In the genomic region with DNA sequence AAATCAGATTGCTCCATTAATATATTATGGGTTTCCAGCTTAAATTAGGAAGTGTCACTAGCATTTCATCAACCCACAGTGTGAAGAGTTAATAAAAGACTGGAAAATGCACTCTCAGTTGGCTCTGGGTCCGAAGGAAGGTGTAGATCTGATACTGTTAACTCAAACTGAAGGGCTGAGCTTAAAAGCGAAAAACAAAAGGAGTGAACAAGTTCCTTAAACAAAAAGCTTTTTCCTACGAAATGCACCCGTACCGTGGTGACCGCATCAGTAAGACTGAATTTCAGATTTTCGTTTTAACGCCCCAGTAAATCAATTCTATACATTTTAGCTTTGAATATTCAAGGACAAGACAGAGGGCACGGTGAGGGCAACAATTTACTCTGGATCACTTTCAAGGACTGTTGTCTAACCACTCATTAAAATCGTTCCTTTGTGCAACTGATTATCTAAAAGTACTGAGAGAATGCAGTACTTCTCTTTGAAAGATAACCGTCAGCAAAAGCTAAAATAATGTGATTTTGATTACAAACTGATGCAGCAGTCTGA, we compare ENCODE assay signal across 8 cellular contexts. TPM values are rescaled to one million over a fixed set of nuclear protein-coding genes. Genes with fewer than 3 reads are reported as not detected.
DNase-seq lines count a peak whose midpoint lies in the region; ATAC-seq and TF ChIP-seq lines count a peak whose summit lies in the region.

No MANE protein-coding gene starts in this region.

- H3K4me3 Mint-ChIP-seq in activated T-cell treated with anti-CD3 and anti-CD28 coated beads, Interleukin-2, amount 50 U/mL, for 72 hours, result peak overlapping the region; percentile 93 to 97
- H3K4me3 Mint-ChIP-seq in activated naive CD8-positive, alpha-beta T cell, result peak overlapping the region; percentile 89
- H3K4me3 Mint-ChIP-seq in type B pancreatic cell, result peak overlapping the region; percentile 98

- no peak for DNase-seq in activated T-cell treated with anti-CD3 and anti-CD28 coated beads, Interleukin-2, amount 50 U/mL, for 72 hours
- DNase-seq in activated T-cell treated with anti-CD3 and anti-CD28 coated beads, Interleukin-2, amount 50 U/mL, for 48 hours, result no peak
- DNase-seq in left kidney (ENCODE audit: low read depth, low spot score), result peak; percentile 36
- no peak for DNase-seq in type B pancreatic cell (ENCODE audit: extremely low spot score, unreplicated experiment)
- DNase-seq in NK-92 (lab: John Stamatoyannopoulos, UW; ENCODE audit: unreplicated experiment), result no peak
- DNase-seq in NCI-H345 (lab: John Stamatoyannopoulos, UW), result no peak

- no peaks in the 10 kb centered on the region for H3K9me3 Mint-ChIP-seq in activated T-cell treated with anti-CD3 and anti-CD28 coated beads, Interleukin-2, amount 50 U/mL, for 72 hours
- H3K9me3 Mint-ChIP-seq in activated naive CD8-positive, alpha-beta T cell (ENCODE audit: low read depth), result no peaks in the 10 kb centered on the region
- no peaks in the 10 kb centered on the region for H3K9me3 Mint-ChIP-seq in type B pancreatic cell

- no peak overlapping the region for H3K27ac Mint-ChIP-seq in activated T-cell treated with anti-CD3 and anti-CD28 coated beads, Interleukin-2, amount 50 U/mL, for 72 hours
- no peak overlapping the region for H3K27ac Mint-ChIP-seq in activated naive CD8-positive, alpha-beta T cell
- H3K27ac Mint-ChIP-seq in type B pancreatic cell, result peak overlapping the region; percentile 95

- peaks cover 0 to 5% of the 10 kb centered on the region in 2 donors for H3K36me3 Mint-ChIP-seq in activated T-cell treated with anti-CD3 and anti-CD28 coated beads, Interleukin-2, amount 50 U/mL, for 72 hours (ENCODE audit: insufficient read depth in 2 of 2)
- H3K36me3 Mint-ChIP-seq in activated naive CD8-positive, alpha-beta T cell, result peaks cover 3% of the 10 kb centered on the region
- no peaks in the 10 kb centered on the region for H3K36me3 Mint-ChIP-seq in type B pancreatic cell

- ATAC-seq in activated T-cell treated with anti-CD3 and anti-CD28 coated beads, Interleukin-2, amount 50 U/mL, for 72 hours (replicated peaks in 1 of 2), result no peak
- ATAC-seq in HG03139 (IDR thresholded peaks at IDR 0.05; ENCODE audit: unreplicated experiment), result no peak

- TF ChIP-seq CTCF in type B pancreatic cell (conservative IDR thresholded peaks at IDR 0.05), result no peak

- peaks cover 74% of the 10 kb centered on the region for H3K4me1 Mint-ChIP-seq in activated T-cell treated with anti-CD3 and anti-CD28 coated beads, Interleukin-2, amount 50 U/mL, for 72 hours (ENCODE audit: low read depth)
- H3K4me1 Mint-ChIP-seq in activated naive CD8-positive, alpha-beta T cell (ENCODE audit: low read depth), result peaks cover 52% of the 10 kb centered on the region
- peaks cover 42% of the 10 kb centered on the region for H3K4me1 Mint-ChIP-seq in type B pancreatic cell (ENCODE audit: unreplicated experiment)

- H3K27me3 Mint-ChIP-seq in activated T-cell treated with anti-CD3 and anti-CD28 coated beads, Interleukin-2, amount 50 U/mL, for 72 hours (ENCODE audit: low read depth), result peaks cover 17% of the 10 kb centered on the region
- peaks cover 7% of the 10 kb centered on the region for H3K27me3 Mint-ChIP-seq in activated naive CD8-positive, alpha-beta T cell
- peaks cover 2% of the 10 kb centered on the region for H3K27me3 Mint-ChIP-seq in type B pancreatic cell

RNA-seq across cellular contexts. Expression of a gene that starts 1.9 kb away (rescaled TPM):
- 1 to 10 TPM; 7.3 to 9.7 TPM for total RNA-seq in activated T-cell treated with anti-CD3 and anti-CD28 coated beads, Interleukin-2, amount 50 U/mL, for 72 hours
- 13.9 and 20.0 TPM in 2 replicates for total RNA-seq in type B pancreatic cell (ENCODE audit: low replicate concordance)
